Comparison of ENCODE assay signal across 11 cellular contexts in the genomic region with DNA sequence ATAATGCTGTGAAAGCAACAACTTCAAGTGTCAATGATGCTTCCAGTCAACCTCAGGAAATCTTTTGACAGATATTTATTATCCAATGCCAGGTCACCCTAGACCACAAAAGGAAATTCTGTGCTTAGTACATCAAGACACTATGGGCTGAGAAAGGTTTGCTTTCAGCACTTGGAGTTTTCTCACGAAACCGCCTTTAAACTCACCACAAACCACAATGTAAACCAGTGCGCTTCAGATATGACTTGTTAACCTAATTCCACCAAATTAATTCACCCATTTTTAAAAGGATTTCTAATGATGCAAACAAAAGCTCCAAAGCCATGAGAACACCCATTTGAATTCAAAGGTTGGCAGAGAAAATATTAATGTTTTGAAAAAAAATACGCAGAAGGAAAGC.
DNase-seq lines count a peak whose midpoint lies in the region; ATAC-seq and TF ChIP-seq lines count a peak whose summit lies in the region.
"Had no signal": no experiment of that assay in that cellular context is flagged by ENCODE, and none has a peak within 500 bp of the region (broad histone marks: within the 10 kb centered on the region; RNA-seq: fewer than 3 reads in every experiment).

No MANE protein-coding gene starts in this region.

- H3K27ac ChIP-seq in breast epithelium (no peak overlapping the region), gastrocnemius medialis (no peak overlapping the region)

- H3K27me3 ChIP-seq in breast epithelium (no peaks in the 10 kb centered on the region), gastrocnemius medialis (no peaks in the 10 kb centered on the region)

- no peaks in the 10 kb centered on the region for H3K9me3 ChIP-seq in breast epithelium
- no peaks in the 10 kb centered on the region for H3K9me3 ChIP-seq in gastrocnemius medialis

- TF ChIP-seq CTCF in astrocyte of the spinal cord (IDR thresholded peaks at IDR 0.05; ENCODE audit: low read depth, low read length) (no peak), breast epithelium (IDR thresholded peaks at IDR 0.05) (no peak), gastrocnemius medialis (IDR thresholded peaks at IDR 0.05 in 4 of 5, conservative IDR thresholded peaks at IDR 0.05 in 1 of 5) (no peak)

- intact Hi-C loops in breast epithelium (cut with DNase I; ENCODE audit: low total_unique reads), result no loop called here
- intact Hi-C loops in gastrocnemius medialis (cut with DNase I; ENCODE audit: low total_unique reads), result no loop called here

- TF ChIP-seq POLR2A in breast epithelium (IDR thresholded peaks at IDR 0.05) (no peak), gastrocnemius medialis (IDR thresholded peaks at IDR 0.05) (no peak)

- DNase-seq in ELR (ENCODE audit: low read depth) (peak; percentile 17), astrocyte of the spinal cord (ENCODE audit: low read depth, low spot score) (peak; percentile 37), NK-92 (lab: John Stamatoyannopoulos, UW; ENCODE audit: unreplicated experiment) (no peak), breast epithelium (ENCODE audit: low spot score in 2 of 2) (no peak), gastrocnemius medialis (no peak), T1000 (lab: John Stamatoyannopoulos, UW) (no peak)
- DNase-seq: CD4-positive, alpha-beta T cell; islet precursor cell; NCI-H774 had no signal

- no peaks in the 10 kb centered on the region for H3K4me1 ChIP-seq in breast epithelium
- peaks cover 7 to 14% of the 10 kb centered on the region in 2 donors for H3K4me1 ChIP-seq in gastrocnemius medialis

- peak; percentile 62 for ATAC-seq in GM21515 (IDR thresholded peaks at IDR 0.05; ENCODE audit: unreplicated experiment)
- ATAC-seq in HG03460 (IDR thresholded peaks at IDR 0.05; ENCODE audit: unreplicated experiment), result peak; percentile 64
- no peak for ATAC-seq in gastrocnemius medialis

- H3K4me3 ChIP-seq in astrocyte of the spinal cord (ENCODE audit: low read depth, low read length) (no peak overlapping the region), breast epithelium (no peak overlapping the region), gastrocnemius medialis (no peak overlapping the region)

- H3K36me3 ChIP-seq in breast epithelium (no peaks in the 10 kb centered on the region), gastrocnemius medialis (no peaks in the 10 kb centered on the region)

- in situ Hi-C loops in astrocyte of the spinal cord (cut with HindIII; ENCODE audit: low sequenced_read_pairs), result no loop called here
- in situ Hi-C loops in gastrocnemius medialis (cut with MboI; ENCODE audit: low sequenced_read_pairs in 4 of 4), result no loop called here

Comparison
In these comparisons a context has a peak if more than half of its experiments do, and no peak if none do; other contexts are left out.
1. DNase-seq: peak in ELR (single experiment) and astrocyte of the spinal cord (single experiment); none in NK-92 (single experiment), breast epithelium (0 of 2), gastrocnemius medialis (0 of 2) and T1000 (single experiment).
2. ATAC-seq: peak in GM21515 (single experiment) and HG03460 (single experiment); none in gastrocnemius medialis (0 of 2).